Comparison of ENCODE assay signal across 16 cellular contexts in genomic region chr4:11635336-11635735, GRCh38.
DNase-seq lines count a peak whose midpoint lies in the region; FAIRE-seq and TF ChIP-seq lines count a peak whose summit lies in the region.
"Had no signal": no experiment of that assay in that cellular context is flagged by ENCODE, and none has a peak within 500 bp of the region (broad histone marks: within the 10 kb centered on the region; RNA-seq: fewer than 3 reads in every experiment).

No MANE protein-coding gene starts in this region.

- H3K79me2 ChIP-seq in mammary epithelial cell (ENCODE audit: insufficient read depth, low read length) (no peaks in the 10 kb centered on the region), keratinocyte (ENCODE audit: control insufficient read depth, insufficient read depth, low read length) (no peaks in the 10 kb centered on the region)

- H3K27ac ChIP-seq in mammary epithelial cell (ENCODE audit: insufficient read depth, low read depth, low read length) (peak overlapping the region; percentile 96), keratinocyte (ENCODE audit: control insufficient read depth, insufficient read depth, low read length) (peak overlapping the region; percentile 96)
- H3K27ac ChIP-seq in CD4-positive, alpha-beta memory T cell (ENCODE audit: low read depth, low read length): no peak overlapping the region
- H3K27ac ChIP-seq: prostate gland, SJSA1 had no signal

- H3K4me1 Mint-ChIP-seq in CD4-positive, alpha-beta memory T cell: no peaks in the 10 kb centered on the region

- DNase-seq in AG09309 (ENCODE audit: low read depth) (peak; percentile 16), LoVo (ENCODE audit: low spot score) (peak; percentile 34), mammary epithelial cell (peak; percentile 91), keratinocyte (ENCODE audit: low read depth, low spot score) (peak; percentile 63), frontal cortex (ENCODE audit: low spot score in 2 of 2) (no peak), NCI-H748 treated with DMSO at 0.1 percent for 48 hours (lab: John Stamatoyannopoulos, UW) (no peak), NCI-H526 (lab: John Stamatoyannopoulos, UW) (no peak)
- DNase-seq in CD4-positive, alpha-beta memory T cell: no peak
- DNase-seq: AML-193; effector memory CD8-positive, alpha-beta T cell; KG1; NCI-H2107; stimulated activated CD4-positive, alpha-beta T cell treated with anti-CD3 and anti-CD28 coated beads, Interleukin-4, amount 100 ng/mL, for 1 hour; stimulated activated naive CD4-positive, alpha-beta T cell had no signal

- CTCF ChIA-PET in mammary epithelial cell (lab: Charles Lee; ENCODE audit: low non-redundant PET): no interaction called here
- CTCF ChIA-PET in CD4-positive, alpha-beta memory T cell (lab: Charles Lee; ENCODE audit: partially characterized antibody): interaction anchor here (1.0 kb wide), 1 partner anchor 11 kb away, joined by 3 read pairs; no protein-coding TSS in a partner anchor

- FAIRE-seq in keratinocyte (lab: Jason Lieb, UNC) (peak; percentile 97), frontal cortex (lab: Jason Lieb, UNC) (no peak)

- no peak for TF ChIP-seq CTCF in AG09309 (IDR thresholded peaks at IDR 0.05; ENCODE audit: control insufficient read depth, insufficient read depth, low read depth, low read length, missing control alignments)
- TF ChIP-seq CTCF in mammary epithelial cell (conservative IDR thresholded peaks at IDR 0.05 in 1 of 2, IDR thresholded peaks at IDR 0.05 in 1 of 2; ENCODE audit: extremely low read depth in 1 of 2, insufficient read depth in 1 of 2, low read depth in 1 of 2, low read length in 2 of 2): no peak
- TF ChIP-seq CTCF in keratinocyte (optimal IDR thresholded peaks at IDR 0.05 in 1 of 3, IDR thresholded peaks at IDR 0.05 in 1 of 3, conservative IDR thresholded peaks at IDR 0.05 in 1 of 3; ENCODE audit: extremely low read depth in 1 of 3, insufficient read depth in 2 of 3, low read length in 3 of 3): no peak

- H3K9ac ChIP-seq in mammary epithelial cell (ENCODE audit: insufficient read depth, low read length): peak overlapping the region; percentile 57
- H3K9ac ChIP-seq in keratinocyte (ENCODE audit: control insufficient read depth, extremely low read depth, insufficient read depth, low read length): peak overlapping the region; percentile 72

- BruUV-seq in mammary epithelial cell (replicated peaks; lab: Mats Ljungman, UMichigan): no TSS peak

- POLR2A ChIA-PET in CD4-positive, alpha-beta memory T cell (lab: Charles Lee; ENCODE audit: partially characterized antibody): no interaction called here

- WGBS in mammary epithelial cell (ENCODE audit: low coverage, missing lambda C conversion rate): 19% methylated on average over 2 of the region's 2 CpGs

- H3K4me3 Mint-ChIP-seq in CD4-positive, alpha-beta memory T cell: no peak overlapping the region
- H3K4me3 Mint-ChIP-seq: effector memory CD8-positive, alpha-beta T cell had no signal

- H3K36me3 ChIP-seq in mammary epithelial cell (ENCODE audit: insufficient read depth, low read length): no peaks in the 10 kb centered on the region
- no peaks in the 10 kb centered on the region for H3K36me3 ChIP-seq in keratinocyte (ENCODE audit: control insufficient read depth in 2 of 2, extremely low read depth in 1 of 2, insufficient read depth in 2 of 2, low read length in 2 of 2)
- no peaks in the 10 kb centered on the region for H3K36me3 ChIP-seq in CD4-positive, alpha-beta memory T cell (ENCODE audit: insufficient read depth, low read length)
- H3K36me3 ChIP-seq: prostate gland, SJSA1 had no signal

- intact Hi-C loops in mammary epithelial cell (cut with micrococcal nuclease): loop anchor here (2.0 kb wide), 2 partner anchors 63 to 1053 kb away; no protein-coding TSS in a partner anchor
- intact Hi-C loops in CD4-positive, alpha-beta memory T cell (cut with micrococcal nuclease): no loop called here

- no peak overlapping the region for H3K27ac Mint-ChIP-seq in CD4-positive, alpha-beta memory T cell
- H3K27ac Mint-ChIP-seq: effector memory CD8-positive, alpha-beta T cell had no signal

- in situ Hi-C loops in mammary epithelial cell (cut with MboI; ENCODE audit: low sequenced_read_pairs in 2 of 2): loop anchor here in 1 of 2 donors (10.0 kb wide), 1 partner anchor 141 kb away; no protein-coding TSS in a partner anchor

- H3K4me3 ChIP-seq in AG09309 (ENCODE audit: control insufficient read depth, low read depth, low read length) (no peak overlapping the region), mammary epithelial cell (replicated peaks in 1 of 3; ENCODE audit: insufficient read depth in 1 of 3, low read depth in 2 of 3, low read length in 3 of 3) (no peak overlapping the region), keratinocyte (ENCODE audit: control insufficient read depth in 2 of 3, extremely low read depth in 1 of 3, insufficient read depth in 2 of 3, low read depth in 1 of 3, low read length in 3 of 3) (no peak overlapping the region)
- no peak overlapping the region for H3K4me3 ChIP-seq in CD4-positive, alpha-beta memory T cell (ENCODE audit: low read length in 2 of 2)
- H3K4me3 ChIP-seq: prostate gland, SJSA1 had no signal

- H3K9me3 ChIP-seq in mammary epithelial cell (replicated peaks; ENCODE audit: insufficient read depth, low read length) (peaks cover 7% of the 10 kb centered on the region), keratinocyte (ENCODE audit: control insufficient read depth, low read depth, low read length) (no peaks in the 10 kb centered on the region)
- H3K9me3 ChIP-seq in CD4-positive, alpha-beta memory T cell (ENCODE audit: control insufficient read depth in 1 of 2, low read length in 2 of 2): no peaks in the 10 kb centered on the region
- H3K9me3 ChIP-seq: prostate gland, SJSA1 had no signal

- no peaks in the 10 kb centered on the region for H3K36me3 Mint-ChIP-seq in CD4-positive, alpha-beta memory T cell

- no peaks in the 10 kb centered on the region for H3K9me1 ChIP-seq in keratinocyte (ENCODE audit: control insufficient read depth, extremely low read depth, insufficient read depth, low read length)

- H3K27me3 ChIP-seq in mammary epithelial cell (ENCODE audit: insufficient read depth, low read length) (no peaks in the 10 kb centered on the region), keratinocyte (ENCODE audit: control insufficient read depth, extremely low read depth, insufficient read depth, low read length) (no peaks in the 10 kb centered on the region)
- no peaks in the 10 kb centered on the region for H3K27me3 ChIP-seq in CD4-positive, alpha-beta memory T cell (ENCODE audit: insufficient read depth, low read length)
- H3K27me3 ChIP-seq: SJSA1 had no signal

- dilution Hi-C loops in mammary epithelial cell (cut with HindIII; ENCODE audit: low sequenced_read_pairs) (no loop called here), keratinocyte (cut with MboI; ENCODE audit: extremely low pct_ligation_motif_present, low sequenced_read_pairs) (no loop called here)

- H3K4me1 ChIP-seq in mammary epithelial cell (ENCODE audit: insufficient read depth, low read length): peaks cover 45% of the 10 kb centered on the region
- peaks cover 53% of the 10 kb centered on the region for H3K4me1 ChIP-seq in keratinocyte (ENCODE audit: control insufficient read depth, extremely low read depth, insufficient read depth, low read length)
- H3K4me1 ChIP-seq in CD4-positive, alpha-beta memory T cell (ENCODE audit: insufficient read depth, low read length): no peaks in the 10 kb centered on the region
- H3K4me1 ChIP-seq: prostate gland, SJSA1 had no signal

- H3K4me2 ChIP-seq in mammary epithelial cell (ENCODE audit: insufficient read depth, low read depth, low read length) (peak overlapping the region; percentile 37), keratinocyte (ENCODE audit: control insufficient read depth, extremely low read depth, insufficient read depth, low read depth, low read length) (peak overlapping the region; percentile 35)

- H4K20me1 ChIP-seq in mammary epithelial cell (ENCODE audit: insufficient read depth, low read length) (no peaks in the 10 kb centered on the region), keratinocyte (ENCODE audit: control insufficient read depth, extremely low read depth, insufficient read depth, low read length) (no peaks in the 10 kb centered on the region)

- H3K27me3 Mint-ChIP-seq in CD4-positive, alpha-beta memory T cell: peaks cover 0 to 2% of the 10 kb centered on the region in 2 donors
- H3K27me3 Mint-ChIP-seq: effector memory CD8-positive, alpha-beta T cell had no signal

- peaks cover 0 to 10% (median 6%) of the 10 kb centered on the region in 8 donors for H3K9me3 Mint-ChIP-seq in CD4-positive, alpha-beta memory T cell
- H3K9me3 Mint-ChIP-seq: effector memory CD8-positive, alpha-beta T cell had no signal

- H2AFZ ChIP-seq in mammary epithelial cell (ENCODE audit: low read depth, low read length) (no peak overlapping the region), keratinocyte (ENCODE audit: control insufficient read depth, low read length) (no peak overlapping the region)

Comparison
In these comparisons a context has a peak if more than half of its experiments do, and no peak if none do; other contexts are left out.
1. DNase-seq: peak in AG09309 (single experiment), LoVo (single experiment), mammary epithelial cell (single experiment) and keratinocyte (single experiment); none in CD4-positive, alpha-beta memory T cell (0 of 5), frontal cortex (0 of 2), NCI-H748 treated with DMSO at 0.1 percent for 48 hours (single experiment) and NCI-H526 (0 of 2).